1 cellular context compared by ENCODE assay signal in the genomic region with DNA sequence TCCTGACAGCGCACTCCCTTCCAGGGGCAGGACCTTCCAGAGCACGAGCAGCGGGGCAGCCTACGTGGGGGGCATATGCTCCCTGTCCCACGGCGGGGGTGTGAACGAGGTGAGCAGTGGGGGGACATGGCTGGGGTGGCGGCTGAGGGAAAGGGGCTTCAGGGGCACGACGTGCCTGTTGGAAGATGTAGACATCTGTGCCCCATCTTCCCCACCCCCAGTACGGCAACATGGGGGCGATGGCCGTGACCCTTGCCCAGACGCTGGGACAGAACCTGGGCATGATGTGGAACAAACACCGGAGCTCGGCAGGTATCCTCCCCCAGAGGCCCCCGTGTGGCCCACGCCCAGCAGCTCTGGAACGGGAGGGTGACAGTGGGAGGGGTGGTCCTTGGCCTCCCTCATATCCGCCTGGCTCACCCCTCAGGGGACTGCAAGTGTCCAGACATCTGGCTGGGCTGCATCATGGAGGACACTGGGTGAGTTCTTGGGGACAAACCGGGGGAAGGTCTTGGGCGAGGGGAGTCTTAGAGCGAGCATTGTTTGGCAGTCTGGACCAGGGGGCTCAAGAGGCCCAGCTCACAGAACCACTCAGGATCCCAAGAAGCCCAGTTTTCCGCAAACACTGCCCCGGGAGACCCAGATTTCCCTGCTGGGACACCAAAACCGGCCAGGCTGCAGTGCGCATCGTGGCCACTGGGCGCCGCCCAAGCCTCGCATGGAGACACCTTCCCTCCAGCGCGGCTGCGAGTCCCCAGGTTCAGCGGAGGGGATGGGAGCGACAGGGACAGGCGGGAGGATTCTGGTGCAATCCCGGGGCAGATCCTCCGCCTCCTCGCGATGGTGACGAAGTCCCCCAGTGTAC.
TF ChIP-seq lines count a peak whose summit lies in the region.

No MANE protein-coding gene starts in this region.

TF ChIP-seq in HepG2, 621 proteins besides CTCF, POLR2A, EP300 and RAD21 (continued from another document and continues in another):
- TF ChIP-seq, protein P1, sequence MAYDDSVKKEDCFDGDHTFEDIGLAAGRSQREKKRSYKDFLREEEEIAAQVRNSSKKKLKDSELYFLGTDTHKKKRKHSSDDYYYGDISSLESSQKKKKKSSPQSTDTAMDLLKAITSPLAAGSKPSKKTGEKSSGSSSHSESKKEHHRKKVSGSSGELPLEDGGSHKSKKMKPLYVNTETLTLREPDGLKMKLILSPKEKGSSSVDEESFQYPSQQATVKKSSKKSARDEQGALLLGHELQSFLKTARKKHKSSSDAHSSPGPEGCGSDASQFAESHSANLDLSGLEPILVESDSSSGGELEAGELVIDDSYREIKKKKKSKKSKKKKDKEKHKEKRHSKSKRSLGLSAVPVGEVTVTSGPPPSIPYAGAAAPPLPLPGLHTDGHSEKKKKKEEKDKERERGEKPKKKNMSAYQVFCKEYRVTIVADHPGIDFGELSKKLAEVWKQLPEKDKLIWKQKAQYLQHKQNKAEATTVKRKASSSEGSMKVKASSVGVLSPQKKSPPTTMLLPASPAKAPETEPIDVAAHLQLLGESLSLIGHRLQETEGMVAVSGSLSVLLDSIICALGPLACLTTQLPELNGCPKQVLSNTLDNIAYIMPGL (CRISPR knock-in tag; IDR thresholded peaks at IDR 0.05; ENCODE audit: borderline replicate concordance in 1 of 2, low read depth in 1 of 2) = peak; percentile 91 to 92; a peak in 3 of 4 replicates
- TF ChIP-seq ZNF367 (CRISPR knock-in tag; IDR thresholded peaks at IDR 0.05; ENCODE audit: borderline replicate concordance) (no peak), E2F2 (CRISPR knock-in tag; IDR thresholded peaks at IDR 0.05; ENCODE audit: borderline replicate concordance) (no peak), SRSF1 (optimal IDR thresholded peaks at IDR 0.05; ENCODE audit: low read depth, low read length) (peak; percentile 26), KAT8 (CRISPR knock-in tag; IDR thresholded peaks at IDR 0.05) (peak; percentile 18), ZNF557 (CRISPR knock-in tag; IDR thresholded peaks at IDR 0.05) (no peak), MTA1 (CRISPR knock-in tag; IDR thresholded peaks at IDR 0.05; ENCODE audit: borderline replicate concordance) (0 out of 2 replicates have a peak, but pooled peaks have one; percentile 38), ZMYM2 (CRISPR knock-in tag; IDR thresholded peaks at IDR 0.05) (no peak), KDM3A (CRISPR knock-in tag; IDR thresholded peaks at IDR 0.05; ENCODE audit: low read depth) (peak; percentile 40; the same call in 1 of the 2 replicates), NR3C1 (CRISPR knock-in tag; IDR thresholded peaks at IDR 0.05) (no peak), THYN1 (CRISPR knock-in tag; IDR thresholded peaks at IDR 0.05; ENCODE audit: borderline replicate concordance, low read depth) (0 out of 2 replicates have a peak, but pooled peaks have one; percentile 15), ZNF451 (CRISPR knock-in tag; IDR thresholded peaks at IDR 0.05) (no peak; the same call in 1 of the 2 replicates), TSC22D2 (CRISPR knock-in tag; IDR thresholded peaks at IDR 0.05; ENCODE audit: borderline replicate concordance) (no peak), ZNF75D (CRISPR knock-in tag; IDR thresholded peaks at IDR 0.05; ENCODE audit: borderline replicate concordance) (no peak), ZNF678 (CRISPR knock-in tag; IDR thresholded peaks at IDR 0.05) (no peak), ZNF883 (CRISPR knock-in tag; IDR thresholded peaks at IDR 0.05; ENCODE audit: not compliant biosample characterization) (no peak), ZNF790 (CRISPR knock-in tag; IDR thresholded peaks at IDR 0.05; ENCODE audit: borderline replicate concordance) (no peak), NFYC (CRISPR knock-in tag; IDR thresholded peaks at IDR 0.05) (no peak), SNAPC5 (CRISPR knock-in tag; IDR thresholded peaks at IDR 0.05; ENCODE audit: borderline replicate concordance) (no peak), ZNF546 (CRISPR knock-in tag; conservative IDR thresholded peaks at IDR 0.05) (no peak; the same call in 1 of the 2 replicates), ETV5 (CRISPR knock-in tag; IDR thresholded peaks at IDR 0.05; ENCODE audit: borderline replicate concordance) (0 out of 2 replicates have a peak, but pooled peaks have one; percentile 37), SNRNP70 (IDR thresholded peaks at IDR 0.05; ENCODE audit: low read depth, low read length) (no peak), PHF21A (CRISPR knock-in tag; IDR thresholded peaks at IDR 0.05) (no peak), BCL6 (CRISPR knock-in tag; IDR thresholded peaks at IDR 0.05) (no peak), SP140L (CRISPR knock-in tag; IDR thresholded peaks at IDR 0.05; ENCODE audit: borderline replicate concordance) (no peak), ZNF160 (CRISPR knock-in tag; IDR thresholded peaks at IDR 0.05) (no peak), HNF4G (IDR thresholded peaks at IDR 0.05; ENCODE audit: borderline replicate concordance, low read depth, low read length) (no peak), HNF4G (CRISPR knock-in tag; IDR thresholded peaks at IDR 0.05; ENCODE audit: borderline replicate concordance, low read depth) (peak; percentile 14; the same call in 1 of the 2 replicates), FOSL1 (CRISPR knock-in tag; IDR thresholded peaks at IDR 0.05; ENCODE audit: borderline replicate concordance) (no peak), RAD51 (IDR thresholded peaks at IDR 0.05; ENCODE audit: borderline replicate concordance) (no peak), GFI1 (CRISPR knock-in tag; IDR thresholded peaks at IDR 0.05; ENCODE audit: borderline replicate concordance) (no peak; the same call in 1 of the 2 replicates), ZNF350 (CRISPR knock-in tag; IDR thresholded peaks at IDR 0.05; ENCODE audit: borderline replicate concordance, low read depth) (0 out of 2 replicates have a peak, but pooled peaks have one; percentile 65), MAFK (conservative IDR thresholded peaks at IDR 0.05 in 1 of 2, IDR thresholded peaks at IDR 0.05 in 1 of 2; ENCODE audit: low read length in 2 of 2) (no peak), HDAC2 (CRISPR knock-in tag; IDR thresholded peaks at IDR 0.05) (peak; percentile 19; the same call in 1 of the 2 replicates), ZNF354B (CRISPR knock-in tag; IDR thresholded peaks at IDR 0.05) (no peak), ZNF225 (CRISPR knock-in tag; IDR thresholded peaks at IDR 0.05) (no peak), SOX13 (IDR thresholded peaks at IDR 0.05) (no peak), SOX13 (CRISPR knock-in tag; conservative IDR thresholded peaks at IDR 0.05 in 1 of 2, IDR thresholded peaks at IDR 0.05 in 1 of 2) (0 out of 4 replicates have a peak, but pooled peaks of 1 of the 2 experiments have one; percentile 9), ZBTB39 (CRISPR knock-in tag; IDR thresholded peaks at IDR 0.05) (no peak), XRCC5 (optimal IDR thresholded peaks at IDR 0.05; ENCODE audit: low read length) (peak; percentile 80), ZZZ3 (CRISPR knock-in tag; IDR thresholded peaks at IDR 0.05; ENCODE audit: borderline replicate concordance) (no peak), SRSF4 (IDR thresholded peaks at IDR 0.05; ENCODE audit: low read depth, low read length, poor library complexity, severe bottlenecking) (no peak), ZNF136 (CRISPR knock-in tag; IDR thresholded peaks at IDR 0.05; ENCODE audit: low read depth) (0 out of 2 replicates have a peak, but pooled peaks have one; percentile 72), ZSCAN9 (CRISPR knock-in tag; IDR thresholded peaks at IDR 0.05; ENCODE audit: borderline replicate concordance) (peak; percentile 46; the same call in 1 of the 2 replicates), NFRKB (IDR thresholded peaks at IDR 0.05) (no peak), ZNF484 (CRISPR knock-in tag; IDR thresholded peaks at IDR 0.05; ENCODE audit: borderline replicate concordance, low read depth) (no peak), FOXA1 (IDR thresholded peaks at IDR 0.05) (no peak), FOXA1 (CRISPR knock-in tag; IDR thresholded peaks at IDR 0.05) (no peak), STAT5B (CRISPR knock-in tag; IDR thresholded peaks at IDR 0.05) (no peak), ZNF10 (CRISPR knock-in tag; IDR thresholded peaks at IDR 0.05; ENCODE audit: borderline replicate concordance, low read depth) (no peak), ZNF230 (CRISPR knock-in tag; IDR thresholded peaks at IDR 0.05) (no peak), NR2F2 (IDR thresholded peaks at IDR 0.05; ENCODE audit: borderline replicate concordance, low read depth) (no peak)
- TF ChIP-seq, protein P2, sequence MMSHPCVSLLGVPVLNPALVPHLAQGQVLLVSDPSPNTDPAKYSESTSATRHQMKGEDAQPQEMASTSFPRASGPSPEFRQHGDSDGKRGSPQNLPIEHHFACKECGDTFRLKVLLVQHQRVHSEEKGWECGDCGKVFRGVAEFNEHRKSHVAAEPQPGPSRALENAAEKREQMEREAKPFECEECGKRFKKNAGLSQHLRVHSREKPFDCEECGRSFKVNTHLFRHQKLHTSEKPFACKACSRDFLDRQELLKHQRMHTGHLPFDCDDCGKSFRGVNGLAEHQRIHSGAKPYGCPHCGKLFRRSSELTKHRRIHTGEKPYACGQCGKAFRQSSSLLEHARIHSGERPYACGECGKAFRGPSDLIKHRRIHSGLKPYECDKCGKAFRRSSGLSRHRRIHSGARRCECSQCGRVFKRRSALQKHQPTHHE (CRISPR knock-in tag; IDR thresholded peaks at IDR 0.05; ENCODE audit: borderline replicate concordance) = no peak
- TF ChIP-seq, protein P3, sequence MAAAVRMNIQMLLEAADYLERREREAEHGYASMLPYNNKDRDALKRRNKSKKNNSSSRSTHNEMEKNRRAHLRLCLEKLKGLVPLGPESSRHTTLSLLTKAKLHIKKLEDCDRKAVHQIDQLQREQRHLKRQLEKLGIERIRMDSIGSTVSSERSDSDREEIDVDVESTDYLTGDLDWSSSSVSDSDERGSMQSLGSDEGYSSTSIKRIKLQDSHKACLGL (CRISPR knock-in tag; IDR thresholded peaks at IDR 0.05) = no peak
- TF ChIP-seq, protein P4, sequence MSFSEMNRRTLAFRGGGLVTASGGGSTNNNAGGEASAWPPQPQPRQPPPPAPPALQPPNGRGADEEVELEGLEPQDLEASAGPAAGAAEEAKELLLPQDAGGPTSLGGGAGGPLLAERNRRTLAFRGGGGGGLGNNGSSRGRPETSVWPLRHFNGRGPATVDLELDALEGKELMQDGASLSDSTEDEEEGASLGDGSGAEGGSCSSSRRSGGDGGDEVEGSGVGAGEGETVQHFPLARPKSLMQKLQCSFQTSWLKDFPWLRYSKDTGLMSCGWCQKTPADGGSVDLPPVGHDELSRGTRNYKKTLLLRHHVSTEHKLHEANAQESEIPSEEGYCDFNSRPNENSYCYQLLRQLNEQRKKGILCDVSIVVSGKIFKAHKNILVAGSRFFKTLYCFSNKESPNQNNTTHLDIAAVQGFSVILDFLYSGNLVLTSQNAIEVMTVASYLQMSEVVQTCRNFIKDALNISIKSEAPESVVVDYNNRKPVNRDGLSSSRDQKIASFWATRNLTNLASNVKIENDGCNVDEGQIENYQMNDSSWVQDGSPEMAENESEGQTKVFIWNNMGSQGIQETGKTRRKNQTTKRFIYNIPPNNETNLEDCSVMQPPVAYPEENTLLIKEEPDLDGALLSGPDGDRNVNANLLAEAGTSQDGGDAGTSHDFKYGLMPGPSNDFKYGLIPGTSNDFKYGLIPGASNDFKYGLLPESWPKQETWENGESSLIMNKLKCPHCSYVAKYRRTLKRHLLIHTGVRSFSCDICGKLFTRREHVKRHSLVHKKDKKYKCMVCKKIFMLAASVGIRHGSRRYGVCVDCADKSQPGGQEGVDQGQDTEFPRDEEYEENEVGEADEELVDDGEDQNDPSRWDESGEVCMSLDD (CRISPR knock-in tag; IDR thresholded peaks at IDR 0.05; ENCODE audit: borderline replicate concordance) = no peak
